In genomic region chr13:69959041-69959440, GRCh38 we compare ENCODE assay signal across 14 cellular contexts.
"Had no signal": no experiment of that assay in that cellular context is flagged by ENCODE, and none has a peak within 500 bp of the region (broad histone marks: within the 10 kb centered on the region; RNA-seq: fewer than 3 reads in every experiment).

No MANE protein-coding gene starts in this region.

- DNase-seq: activated CD4-positive, alpha-beta T cell treated with anti-CD3 and anti-CD28 coated beads, Interleukin-2, amount 50 U/mL, for 1 hour; activated T-cell treated with anti-CD3 and anti-CD28 coated beads for 4 hours; amniotic stem cell; cerebellar nuclear complex; endodermal cell; immature natural killer cell; left colon; mammary epithelial cell; pancreas; tibial artery had no signal

- H3K9me3 ChIP-seq: pancreas, tibial artery had no signal

- H3K4me1 ChIP-seq: pancreas, tibial artery had no signal

- ATAC-seq: activated naive CD4-positive, alpha-beta T cell treated with anti-CD3 and anti-CD28 coated beads, Interleukin-2, amount 50 U/mL, for 72 hours; esophagus mucosa; natural killer cell treated with Interleukin-12 subunit alpha and Interleukin-12 subunit beta and Interleukin-15 and Interleukin-18, amount 100 ng/mL, for 72 hours; pancreas had no signal

- H3K36me3 ChIP-seq: pancreas, tibial artery had no signal

- H3K27ac ChIP-seq: pancreas, skin epidermis, tibial artery had no signal

- H3K4me3 ChIP-seq: pancreas, skin epidermis, tibial artery had no signal

- H3K27me3 ChIP-seq: pancreas, tibial artery had no signal
